1 cellular context compared by ENCODE assay signal in the genomic region with DNA sequence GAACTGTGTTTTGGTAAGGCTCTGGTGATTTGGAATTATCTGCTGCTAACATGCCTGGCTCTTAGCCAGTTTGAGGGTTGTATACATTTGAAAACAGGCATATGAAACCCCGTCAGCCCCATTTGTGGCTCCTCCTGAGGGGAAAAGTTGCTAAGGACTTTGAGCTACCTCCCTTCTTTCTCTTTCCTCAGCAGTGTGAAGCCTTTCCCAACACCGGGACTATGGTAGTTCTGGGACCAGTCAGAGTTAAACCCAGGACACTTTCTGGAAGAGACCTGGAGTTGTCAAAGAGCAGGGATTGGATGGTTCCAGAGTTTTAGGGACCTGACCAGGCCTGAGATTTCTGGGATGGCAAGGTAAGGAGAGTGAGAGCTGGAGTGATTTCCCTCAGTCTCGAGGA.
TF ChIP-seq lines count a peak whose summit lies in the region.

No MANE protein-coding gene starts in this region.

TF ChIP-seq in K562, 482 proteins besides CTCF, POLR2A, EP300 and RAD21:
- TF ChIP-seq TBP (optimal IDR thresholded peaks at IDR 0.05; ENCODE audit: low read depth, low read length): no peak
- TF ChIP-seq FOXM1 (IDR thresholded peaks at IDR 0.05; ENCODE audit: low read depth): 0 out of 2 replicates have a peak, but pooled peaks have one; percentile 25
- TF ChIP-seq FOXM1 (CRISPR knock-in tag; IDR thresholded peaks at IDR 0.05; ENCODE audit: low read depth): no peak
- no peak for TF ChIP-seq ZNF347 (CRISPR knock-in tag; IDR thresholded peaks at IDR 0.05; ENCODE audit: low read depth)
- TF ChIP-seq KDM5B (IDR thresholded peaks at IDR 0.05; ENCODE audit: insufficient replicate concordance, low read depth, low read length): no peak
- TF ChIP-seq NFIC (IDR thresholded peaks at IDR 0.05): peak; percentile 32; the same call in 1 of the 2 replicates
- TF ChIP-seq, protein P1, sequence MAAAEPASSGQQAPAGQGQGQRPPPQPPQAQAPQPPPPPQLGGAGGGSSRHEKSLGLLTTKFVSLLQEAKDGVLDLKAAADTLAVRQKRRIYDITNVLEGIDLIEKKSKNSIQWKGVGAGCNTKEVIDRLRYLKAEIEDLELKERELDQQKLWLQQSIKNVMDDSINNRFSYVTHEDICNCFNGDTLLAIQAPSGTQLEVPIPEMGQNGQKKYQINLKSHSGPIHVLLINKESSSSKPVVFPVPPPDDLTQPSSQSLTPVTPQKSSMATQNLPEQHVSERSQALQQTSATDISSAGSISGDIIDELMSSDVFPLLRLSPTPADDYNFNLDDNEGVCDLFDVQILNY (CRISPR knock-in tag; IDR thresholded peaks at IDR 0.05): no peak
- TF ChIP-seq MAFF (IDR thresholded peaks at IDR 0.05; ENCODE audit: low read length): no peak
